13 cellular contexts compared by ENCODE assay signal in genomic region chrX:1464282-1465131, GRCh38. TPM values are rescaled to one million over a fixed set of nuclear protein-coding genes. Genes with fewer than 3 reads are reported as not detected.
DNase-seq lines count a peak whose midpoint lies in the region; ATAC-seq lines count a peak whose summit lies in the region.
"Had no signal": no experiment of that assay in that cellular context is flagged by ENCODE, and none has a peak within 500 bp of the region (broad histone marks: within the 10 kb centered on the region; RNA-seq: fewer than 3 reads in every experiment).

No MANE protein-coding gene starts in this region.

- peaks cover 26% of the 10 kb centered on the region for H3K36me3 Mint-ChIP-seq in activated CD4-positive, alpha-beta T cell treated with anti-CD3 and anti-CD28 coated beads, Interleukin-2, amount 10 ng/mL, durations not matched to agents 24 days and 14 days (ENCODE audit: low read depth)
- peaks cover 28% of the 10 kb centered on the region for H3K36me3 Mint-ChIP-seq in dendritic cell treated with granulocyte-macrophage colony-stimulating factor and Interleukin-4, amounts not matched to agents 40 ng/mL and 50 ng/mL, for 4 days (ENCODE audit: low read depth)
- peaks cover 45 to 52% of the 10 kb centered on the region in 2 donors for H3K36me3 Mint-ChIP-seq in stimulated activated naive B cell treated with anti-CD40 and anti-IgM and Interleukin-4, amounts not matched to agents 10 μg/mL and 1 μg/mL and 100 μg/mL, for 72 hours

- H3K27me3 Mint-ChIP-seq in activated CD4-positive, alpha-beta T cell treated with anti-CD3 and anti-CD28 coated beads, Interleukin-2, amount 10 ng/mL, durations not matched to agents 24 days and 14 days, result no peaks in the 10 kb centered on the region
- H3K27me3 Mint-ChIP-seq in dendritic cell treated with granulocyte-macrophage colony-stimulating factor and Interleukin-4, amounts not matched to agents 40 ng/mL and 50 ng/mL, for 4 days, result peaks cover 3% of the 10 kb centered on the region
- no peaks in the 10 kb centered on the region for H3K27me3 Mint-ChIP-seq in stimulated activated naive B cell treated with anti-CD40 and anti-IgM and Interleukin-4, amounts not matched to agents 10 μg/mL and 1 μg/mL and 100 μg/mL, for 72 hours

- ATAC-seq in stimulated activated naive B cell treated with anti-CD40 and anti-IgM and Interleukin-4, amounts not matched to agents 10 μg/mL and 1 μg/mL and 100 μg/mL, for 72 hours (replicated peaks), result no peak
- no peak for ATAC-seq in GM21515 (IDR thresholded peaks at IDR 0.05; ENCODE audit: unreplicated experiment)
- ATAC-seq: body of pancreas had no signal

- DNase-seq in activated CD4-positive, alpha-beta T cell treated with anti-CD3 and anti-CD28 coated beads for 48 hours, result peak; percentile 37
- no peak for DNase-seq in activated CD4-positive, alpha-beta T cell treated with anti-CD3 and anti-CD28 coated beads for 4 hours
- DNase-seq in activated CD4-positive, alpha-beta T cell treated with anti-CD3 and anti-CD28 coated beads, Interleukin-2, amount 10 ng/mL, durations not matched to agents 24 days and 14 days, result peak; percentile 80
- DNase-seq in stimulated activated naive B cell treated with anti-CD40 and anti-IgM and Interleukin-4, amounts not matched to agents 10 μg/mL and 1 μg/mL and 100 μg/mL, for 72 hours, result no peak
- DNase-seq in COLO829 (ENCODE audit: low spot score) (no peak), NK-92 (lab: John Stamatoyannopoulos, UW; ENCODE audit: unreplicated experiment) (no peak)
- DNase-seq: body of pancreas; mesenchymal stem cell; MM.1S; NCI-H446 treated with DMSO at 0.1 percent for 48 hours; stimulated activated CD4-positive, alpha-beta T cell treated with anti-CD3 and anti-CD28 coated beads, Interleukin-4, amount 100 ng/mL, for 4 hours had no signal

- intact Hi-C loops in activated CD4-positive, alpha-beta T cell treated with anti-CD3 and anti-CD28 coated beads, Interleukin-2, amount 10 ng/mL, durations not matched to agents 24 days and 14 days (cut with micrococcal nuclease), result loop anchor here (5.0 kb wide), 2 partner anchors 193 to 1248 kb away; no protein-coding TSS in a partner anchor
- intact Hi-C loops in dendritic cell treated with granulocyte-macrophage colony-stimulating factor and Interleukin-4, amounts not matched to agents 40 ng/mL and 50 ng/mL, for 4 days (cut with micrococcal nuclease), result loop anchor here (5.0 kb wide), 1 partner anchor 38 kb away; no protein-coding TSS in a partner anchor

- H3K4me1 Mint-ChIP-seq in activated CD4-positive, alpha-beta T cell treated with anti-CD3 and anti-CD28 coated beads, Interleukin-2, amount 10 ng/mL, durations not matched to agents 24 days and 14 days, result peaks cover 59% of the 10 kb centered on the region
- peaks cover 49% of the 10 kb centered on the region for H3K4me1 Mint-ChIP-seq in dendritic cell treated with granulocyte-macrophage colony-stimulating factor and Interleukin-4, amounts not matched to agents 40 ng/mL and 50 ng/mL, for 4 days (ENCODE audit: low read depth)
- peaks cover 52 to 68% of the 10 kb centered on the region in 2 donors for H3K4me1 Mint-ChIP-seq in stimulated activated naive B cell treated with anti-CD40 and anti-IgM and Interleukin-4, amounts not matched to agents 10 μg/mL and 1 μg/mL and 100 μg/mL, for 72 hours

- H3K27ac Mint-ChIP-seq in activated CD4-positive, alpha-beta T cell treated with anti-CD3 and anti-CD28 coated beads, Interleukin-2, amount 10 ng/mL, durations not matched to agents 24 days and 14 days, result peak overlapping the region; percentile 87
- H3K27ac Mint-ChIP-seq in dendritic cell treated with granulocyte-macrophage colony-stimulating factor and Interleukin-4, amounts not matched to agents 40 ng/mL and 50 ng/mL, for 4 days, result peak overlapping the region; percentile 55
- peak overlapping the region; percentile 79 for H3K27ac Mint-ChIP-seq in stimulated activated naive B cell treated with anti-CD40 and anti-IgM and Interleukin-4, amounts not matched to agents 10 μg/mL and 1 μg/mL and 100 μg/mL, for 72 hours

- peak overlapping the region; percentile 83 for H3K4me3 Mint-ChIP-seq in activated CD4-positive, alpha-beta T cell treated with anti-CD3 and anti-CD28 coated beads, Interleukin-2, amount 10 ng/mL, durations not matched to agents 24 days and 14 days
- no peak overlapping the region for H3K4me3 Mint-ChIP-seq in dendritic cell treated with granulocyte-macrophage colony-stimulating factor and Interleukin-4, amounts not matched to agents 40 ng/mL and 50 ng/mL, for 4 days
- peak overlapping the region; percentile 63 to 78 for H3K4me3 Mint-ChIP-seq in stimulated activated naive B cell treated with anti-CD40 and anti-IgM and Interleukin-4, amounts not matched to agents 10 μg/mL and 1 μg/mL and 100 μg/mL, for 72 hours

- H3K9me3 Mint-ChIP-seq in activated CD4-positive, alpha-beta T cell treated with anti-CD3 and anti-CD28 coated beads, Interleukin-2, amount 10 ng/mL, durations not matched to agents 24 days and 14 days, result no peaks in the 10 kb centered on the region
- H3K9me3 Mint-ChIP-seq in dendritic cell treated with granulocyte-macrophage colony-stimulating factor and Interleukin-4, amounts not matched to agents 40 ng/mL and 50 ng/mL, for 4 days, result no peaks in the 10 kb centered on the region
- H3K9me3 Mint-ChIP-seq in stimulated activated naive B cell treated with anti-CD40 and anti-IgM and Interleukin-4, amounts not matched to agents 10 μg/mL and 1 μg/mL and 100 μg/mL, for 72 hours, result no peaks in the 10 kb centered on the region

RNA-seq across cellular contexts. Expression of gene ASMTL, which starts 11.8 kb away (rescaled TPM):
- total RNA-seq in activated CD4-positive, alpha-beta T cell treated with anti-CD3 and anti-CD28 coated beads, Interleukin-2, amount 10 ng/mL, durations not matched to agents 24 days and 14 days, result 44.5 and 46.6 TPM in 2 replicates

Comparison
In these comparisons a context has a peak if more than half of its experiments do, and no peak if none do; other contexts are left out.
1. DNase-seq: peak in activated CD4-positive, alpha-beta T cell treated with anti-CD3 and anti-CD28 coated beads for 48 hours (single experiment) and activated CD4-positive, alpha-beta T cell treated with anti-CD3 and anti-CD28 coated beads, Interleukin-2, amount 10 ng/mL, durations not matched to agents 24 days and 14 days (single experiment); none in activated CD4-positive, alpha-beta T cell treated with anti-CD3 and anti-CD28 coated beads for 4 hours (0 of 2), stimulated activated naive B cell treated with anti-CD40 and anti-IgM and Interleukin-4, amounts not matched to agents 10 μg/mL and 1 μg/mL and 100 μg/mL, for 72 hours (single experiment), COLO829 (single experiment) and NK-92 (single experiment).
2. Peak in every context shown above with its lines, with median percentiles within 50 percentile points of each other: H3K27ac Mint-ChIP-seq.